ENCODE assay signal across 9 cellular contexts in the genomic region with DNA sequence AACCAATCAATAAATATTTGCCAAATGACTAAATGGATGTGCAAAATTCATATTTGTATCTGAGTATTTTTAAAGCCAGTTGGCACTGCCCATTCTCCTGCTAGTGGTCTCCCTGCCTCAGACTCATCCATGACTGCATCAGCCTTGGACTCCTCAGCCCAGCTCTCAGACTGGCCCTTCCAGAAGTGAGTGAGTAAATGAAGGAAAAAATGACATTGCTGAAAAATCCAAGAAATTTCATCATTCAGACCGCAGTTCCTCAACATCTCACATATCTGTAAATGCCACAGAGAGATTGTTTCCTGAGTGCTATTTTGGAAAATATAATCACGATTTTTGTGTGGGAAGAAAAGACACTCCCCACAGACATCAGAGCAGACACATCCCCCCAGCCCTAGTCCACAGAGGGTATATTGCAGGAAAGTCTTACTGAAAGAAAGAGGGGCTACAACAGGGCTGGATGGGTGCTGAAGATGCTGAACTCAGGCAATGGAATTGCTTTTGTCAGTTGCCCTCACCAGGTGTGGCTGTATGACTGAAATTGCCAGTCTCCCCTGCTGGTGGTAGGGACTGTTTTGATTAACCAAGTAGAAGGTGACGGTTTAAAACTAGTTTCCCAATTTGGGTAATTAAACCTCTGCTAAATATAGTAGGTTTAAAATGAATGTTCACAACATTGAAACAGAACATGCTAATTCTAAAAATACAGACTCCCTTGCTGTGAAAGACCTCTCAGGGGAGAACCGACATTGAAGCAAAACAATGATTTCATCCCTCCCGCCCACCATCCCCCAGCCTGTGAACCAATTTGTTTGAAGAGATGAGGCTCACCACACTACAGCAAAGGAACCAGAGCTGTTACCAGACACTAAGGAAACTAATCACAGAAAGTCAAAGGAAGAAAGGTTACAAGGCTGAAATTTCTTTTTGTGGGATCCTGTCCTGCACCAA.
A peak's percentile ranks its signal among the peaks of the same experiment; 100 is the strongest.
DNase-seq lines count a peak whose midpoint lies in the region; ATAC-seq and TF ChIP-seq lines count a peak whose summit lies in the region.
"Had no signal": no experiment of that assay in that cellular context is flagged by ENCODE, and none has a peak within 500 bp of the region (broad histone marks: within the 10 kb centered on the region; RNA-seq: fewer than 3 reads in every experiment).

No MANE protein-coding gene starts in this region.

- WGBS in esophagus muscularis mucosa = 31% methylated on average over 5 of the region's 5 CpGs

- H3K9me3 ChIP-seq in esophagus muscularis mucosa (no peaks in the 10 kb centered on the region), PC-3 (ENCODE audit: low read length) (no peaks in the 10 kb centered on the region)

- no peak overlapping the region for H3K9ac ChIP-seq in PC-3 (ENCODE audit: low read length)

- H3K27me3 ChIP-seq in esophagus muscularis mucosa = no peaks in the 10 kb centered on the region
- peaks cover 13% of the 10 kb centered on the region for H3K27me3 ChIP-seq in PC-3 (ENCODE audit: low read length)

- BruUV-seq in PC-3 (replicated peaks; lab: Mats Ljungman, UMichigan) = no TSS peak

- no peak overlapping the region for H3K4me3 ChIP-seq in AG09309 (ENCODE audit: control insufficient read depth, low read depth, low read length)
- H3K4me3 ChIP-seq in esophagus muscularis mucosa = no peak overlapping the region
- no peak overlapping the region for H3K4me3 ChIP-seq in PC-3 (ENCODE audit: low read length)

- POLR2A ChIA-PET in PC-3 (lab: Charles Lee; ENCODE audit: unreplicated experiment) = no interaction called here

- H3K79me2 ChIP-seq in PC-3 (ENCODE audit: low read length) = no peaks in the 10 kb centered on the region

- CTCF ChIA-PET in PC-3 (lab: Charles Lee) = no interaction called here

- H3F3A ChIP-seq in PC-3 (ENCODE audit: low read length, unreplicated experiment) = no peaks in the 10 kb centered on the region

- ATAC-seq in GM19438 (IDR thresholded peaks at IDR 0.05; ENCODE audit: low read depth, unreplicated experiment) (peak; percentile 78), HG03196 (IDR thresholded peaks at IDR 0.05; ENCODE audit: unreplicated experiment) (peak; percentile 79), PC-3 (no peak)

- no peak overlapping the region for H3K4me2 ChIP-seq in PC-3 (ENCODE audit: low read length)

- no peak for TF ChIP-seq EP300 in esophagus muscularis mucosa (IDR thresholded peaks at IDR 0.05)

- intact Hi-C loops in esophagus muscularis mucosa (cut with DNase I) = no loop called here
- intact Hi-C loops in PC-3 (cut with micrococcal nuclease) = no loop called here

- no peaks in the 10 kb centered on the region for H3K9me2 ChIP-seq in PC-3 (replicated peaks; ENCODE audit: low read length)

- TF ChIP-seq CTCF in AG09309 (IDR thresholded peaks at IDR 0.05; ENCODE audit: control insufficient read depth, insufficient read depth, low read depth, low read length, missing control alignments) (no peak), esophagus muscularis mucosa (IDR thresholded peaks at IDR 0.05) (no peak), PC-3 (conservative IDR thresholded peaks at IDR 0.05; ENCODE audit: low read depth, low read length) (no peak)

- DNase-seq in AG09309 (ENCODE audit: low read depth) (peak; percentile 63), esophagus muscularis mucosa (ENCODE audit: extremely low spot score) (no peak), NCI-H82 treated with DMSO at 0.1 percent for 48 hours (lab: John Stamatoyannopoulos, UW; ENCODE audit: unreplicated experiment) (no peak), NCI-H1092 (lab: John Stamatoyannopoulos, UW) (no peak), PC-3 (no peak)
- DNase-seq in activated naive CD4-positive, alpha-beta T cell (lab: John Stamatoyannopoulos, UW) = no peak
- DNase-seq: left cardiac atrium had no signal

- H3K27ac ChIP-seq in esophagus muscularis mucosa (replicated peaks in 1 of 4) (peak overlapping the region; percentile 48 to 67 (median 62)), PC-3 (ENCODE audit: low read length) (no peak overlapping the region)

- H3K4me1 ChIP-seq in esophagus muscularis mucosa = peaks cover 9 to 68% (median 61%) of the 10 kb centered on the region in 4 donors
- no peaks in the 10 kb centered on the region for H3K4me1 ChIP-seq in PC-3 (ENCODE audit: insufficient read depth, low read length)

- H2AFZ ChIP-seq in PC-3 (ENCODE audit: low read length) = no peak overlapping the region

- H3K36me3 ChIP-seq in esophagus muscularis mucosa (no peaks in the 10 kb centered on the region), PC-3 (ENCODE audit: low read depth, low read length) (no peaks in the 10 kb centered on the region)

- TF ChIP-seq POLR2A in esophagus muscularis mucosa (IDR thresholded peaks at IDR 0.05; ENCODE audit: low read depth) = no peak

- no peaks in the 10 kb centered on the region for H4K20me1 ChIP-seq in PC-3 (ENCODE audit: low read length)
